Comparison of ENCODE assay signal across 8 cellular contexts in genomic region chr17:80891096-80892018, GRCh38.
DNase-seq lines count a peak whose midpoint lies in the region; ATAC-seq and TF ChIP-seq lines count a peak whose summit lies in the region.

No MANE protein-coding gene starts in this region.

- peak overlapping the region; percentile 61 for H3K27ac ChIP-seq in left ventricle myocardium inferior (replicated peaks)

- peak; percentile 94 for DNase-seq in SIG-M5 (lab: John Stamatoyannopoulos, UW)
- DNase-seq in activated effector memory CD4-positive, alpha-beta T cell treated with anti-CD3 and anti-CD28 coated beads, Interleukin-2, amount 50 U/mL, for 16 hours = peak; percentile 91
- DNase-seq in left ventricle myocardium inferior = no peak
- peak; percentile 69 to 84 for DNase-seq in stimulated activated CD4-positive, alpha-beta T cell treated with anti-CD3 and anti-CD28 coated beads, Interleukin-15, amount 100 ng/mL, for 48 hours (ENCODE audit: low read depth in 2 of 2)
- no peak for DNase-seq in NCI-H1417 treated with DMSO at 0.1 percent for 48 hours (lab: John Stamatoyannopoulos, UW)
- DNase-seq in putamen (ENCODE audit: low spot score) = no peak

- no peaks in the 10 kb centered on the region for H3K9me3 ChIP-seq in left ventricle myocardium inferior (replicated peaks)

- ATAC-seq in HG03045 (IDR thresholded peaks at IDR 0.05; ENCODE audit: unreplicated experiment) = peak; percentile 43

- peak overlapping the region; percentile 9 for H3K4me3 ChIP-seq in left ventricle myocardium inferior

- peaks cover 27% of the 10 kb centered on the region for H3K4me1 ChIP-seq in left ventricle myocardium inferior

- intact Hi-C loops in left ventricle myocardium inferior (cut with micrococcal nuclease) = no loop called here

- peaks cover 30% of the 10 kb centered on the region for H3K36me3 ChIP-seq in left ventricle myocardium inferior

- H3K27me3 ChIP-seq in left ventricle myocardium inferior (ENCODE audit: low read depth) = no peaks in the 10 kb centered on the region

- TF ChIP-seq CTCF in GM12873 (IDR thresholded peaks at IDR 0.05; ENCODE audit: insufficient read depth, low read depth, low read length, missing control alignments) (peak; percentile 39), left ventricle myocardium inferior (IDR thresholded peaks at IDR 0.05; ENCODE audit: borderline replicate concordance) (no peak)

Comparison
In these comparisons a context has a peak if more than half of its experiments do, and no peak if none do; other contexts are left out.
1. DNase-seq: peak in SIG-M5 (single experiment), activated effector memory CD4-positive, alpha-beta T cell treated with anti-CD3 and anti-CD28 coated beads, Interleukin-2, amount 50 U/mL, for 16 hours (single experiment) and stimulated activated CD4-positive, alpha-beta T cell treated with anti-CD3 and anti-CD28 coated beads, Interleukin-15, amount 100 ng/mL, for 48 hours (2 of 2); none in left ventricle myocardium inferior (single experiment), NCI-H1417 treated with DMSO at 0.1 percent for 48 hours (single experiment) and putamen (single experiment).